ENCODE assay signal across 8 cellular contexts in the genomic region with DNA sequence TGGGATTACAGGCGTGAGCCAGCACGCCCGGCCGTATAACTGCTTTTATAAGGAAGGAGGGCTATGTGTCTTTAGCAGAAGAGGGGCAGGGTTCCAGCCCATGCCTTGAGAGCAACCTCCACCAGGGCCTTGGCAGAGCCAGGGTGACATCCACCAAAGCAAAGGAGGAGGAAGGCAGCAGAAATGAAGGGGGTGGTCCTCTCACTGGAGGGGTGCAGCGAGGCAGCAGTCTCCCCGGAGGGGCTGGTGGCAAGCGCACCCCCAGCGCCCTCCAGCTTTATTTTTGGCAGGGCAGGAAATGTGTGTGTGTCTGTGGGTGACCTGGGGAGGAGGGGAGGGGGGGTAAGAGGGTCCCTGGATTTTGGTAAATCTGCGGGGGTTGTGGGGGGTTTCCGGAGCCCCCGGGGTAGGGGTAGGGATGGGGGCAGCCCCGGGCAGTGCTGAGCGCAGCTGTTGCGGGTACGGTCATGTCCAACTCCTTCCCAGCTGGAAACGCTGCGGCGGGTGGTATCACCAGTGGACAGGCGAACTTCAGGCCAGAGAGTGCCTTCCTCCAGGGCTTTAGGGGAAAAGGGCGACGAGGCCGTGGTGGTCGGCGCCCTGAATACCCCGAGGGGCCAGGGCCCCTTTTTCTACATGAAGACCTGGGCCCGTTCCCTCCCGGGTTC. TPM values are rescaled to one million over a fixed set of nuclear protein-coding genes. Genes with fewer than 3 reads are reported as not detected.
A peak's percentile ranks its signal among the peaks of the same experiment; 100 is the strongest.
DNase-seq lines count a peak whose midpoint lies in the region; ATAC-seq and TF ChIP-seq lines count a peak whose summit lies in the region.
"Had no signal": no experiment of that assay in that cellular context is flagged by ENCODE, and none has a peak within 500 bp of the region (broad histone marks: within the 10 kb centered on the region; RNA-seq: fewer than 3 reads in every experiment).

No MANE protein-coding gene starts in this region.

- H3K36me3 Mint-ChIP-seq in activated CD8-positive, alpha-beta memory T cell treated with anti-CD3 and anti-CD28 coated beads, Interleukin-2, amount 10 ng/mL, durations not matched to agents 7 days and 5 days, result no peaks in the 10 kb centered on the region
- no peaks in the 10 kb centered on the region for H3K36me3 Mint-ChIP-seq in stimulated activated naive CD8-positive, alpha-beta T cell treated with anti-CD3 and anti-CD28 coated beads, Interleukin-15, Interleukin-2, amounts not matched to agents 100 ng/mL and 50 ng/mL, for 24 hours (ENCODE audit: low read depth)
- peaks cover 1% of the 10 kb centered on the region for H3K36me3 Mint-ChIP-seq in chondrocyte (ENCODE audit: low read depth)

- no peaks in the 10 kb centered on the region for H3K36me3 ChIP-seq in right atrium auricular region

- no peak for DNase-seq in activated CD8-positive, alpha-beta memory T cell treated with anti-CD3 and anti-CD28 coated beads, Interleukin-2, amount 10 ng/mL, durations not matched to agents 7 days and 5 days
- DNase-seq in right atrium auricular region (ENCODE audit: low spot score), result no peak
- no peak for DNase-seq in mesenteric fat pad (ENCODE audit: low spot score)
- DNase-seq in chondrocyte (ENCODE audit: low spot score), result no peak
- DNase-seq in dedifferentiated amniotic fluid mesenchymal stem cell (ENCODE audit: extremely low spot score), result no peak
- DNase-seq: amniotic stem cell had no signal

- peak overlapping the region; percentile 94 for H3K27ac Mint-ChIP-seq in activated CD8-positive, alpha-beta memory T cell treated with anti-CD3 and anti-CD28 coated beads, Interleukin-2, amount 10 ng/mL, durations not matched to agents 7 days and 5 days
- H3K27ac Mint-ChIP-seq in stimulated activated naive CD8-positive, alpha-beta T cell treated with anti-CD3 and anti-CD28 coated beads, Interleukin-15, Interleukin-2, amounts not matched to agents 100 ng/mL and 50 ng/mL, for 24 hours, result peak overlapping the region; percentile 85
- no peak overlapping the region for H3K27ac Mint-ChIP-seq in chondrocyte (ENCODE audit: unreplicated experiment)

- peaks cover 31% of the 10 kb centered on the region for H3K4me1 Mint-ChIP-seq in activated CD8-positive, alpha-beta memory T cell treated with anti-CD3 and anti-CD28 coated beads, Interleukin-2, amount 10 ng/mL, durations not matched to agents 7 days and 5 days
- peaks cover 34% of the 10 kb centered on the region for H3K4me1 Mint-ChIP-seq in stimulated activated naive CD8-positive, alpha-beta T cell treated with anti-CD3 and anti-CD28 coated beads, Interleukin-15, Interleukin-2, amounts not matched to agents 100 ng/mL and 50 ng/mL, for 24 hours (ENCODE audit: low read depth)
- no peaks in the 10 kb centered on the region for H3K4me1 Mint-ChIP-seq in chondrocyte (ENCODE audit: low read depth)

- no peaks in the 10 kb centered on the region for H3K27me3 ChIP-seq in right atrium auricular region

- peak; percentile 13 for ATAC-seq in HG02759 (IDR thresholded peaks at IDR 0.05; ENCODE audit: unreplicated experiment)
- peak; percentile 16 for ATAC-seq in activated CD8-positive, alpha-beta memory T cell treated with anti-CD3 and anti-CD28 coated beads, Interleukin-2, amount 10 ng/mL, durations not matched to agents 7 days and 5 days

- peak overlapping the region; percentile 14 to 65 for H3K27ac ChIP-seq in right atrium auricular region

- CTCF ChIA-PET in activated CD8-positive, alpha-beta memory T cell treated with anti-CD3 and anti-CD28 coated beads, Interleukin-2, amount 10 ng/mL, durations not matched to agents 7 days and 5 days (lab: Charles Lee), result interaction anchor here (0.9 to 2.3 kb wide), 9 partner anchors 19 to 644 kb away, joined by 3 to 13 read pairs (median 4); a partner anchor contains a TSS

- H3K9me3 Mint-ChIP-seq in activated CD8-positive, alpha-beta memory T cell treated with anti-CD3 and anti-CD28 coated beads, Interleukin-2, amount 10 ng/mL, durations not matched to agents 7 days and 5 days (ENCODE audit: low read depth), result peaks cover 3% of the 10 kb centered on the region
- H3K9me3 Mint-ChIP-seq in stimulated activated naive CD8-positive, alpha-beta T cell treated with anti-CD3 and anti-CD28 coated beads, Interleukin-15, Interleukin-2, amounts not matched to agents 100 ng/mL and 50 ng/mL, for 24 hours, result no peaks in the 10 kb centered on the region
- H3K9me3 Mint-ChIP-seq in chondrocyte (ENCODE audit: low read depth), result peaks cover 4% of the 10 kb centered on the region

- no peak for TF ChIP-seq CTCF in right atrium auricular region (IDR thresholded peaks at IDR 0.05)
- no peak for TF ChIP-seq CTCF in chondrocyte (IDR thresholded peaks at IDR 0.05)

- H3K4me1 ChIP-seq in right atrium auricular region, result peaks cover 0 to 15% of the 10 kb centered on the region in 2 donors

- H3K27me3 Mint-ChIP-seq in activated CD8-positive, alpha-beta memory T cell treated with anti-CD3 and anti-CD28 coated beads, Interleukin-2, amount 10 ng/mL, durations not matched to agents 7 days and 5 days, result peaks cover 14% of the 10 kb centered on the region
- no peaks in the 10 kb centered on the region for H3K27me3 Mint-ChIP-seq in stimulated activated naive CD8-positive, alpha-beta T cell treated with anti-CD3 and anti-CD28 coated beads, Interleukin-15, Interleukin-2, amounts not matched to agents 100 ng/mL and 50 ng/mL, for 24 hours
- H3K27me3 Mint-ChIP-seq in chondrocyte (ENCODE audit: low read depth), result peaks cover 19% of the 10 kb centered on the region

- H3K4me3 Mint-ChIP-seq in activated CD8-positive, alpha-beta memory T cell treated with anti-CD3 and anti-CD28 coated beads, Interleukin-2, amount 10 ng/mL, durations not matched to agents 7 days and 5 days, result peak overlapping the region; percentile 67
- H3K4me3 Mint-ChIP-seq in stimulated activated naive CD8-positive, alpha-beta T cell treated with anti-CD3 and anti-CD28 coated beads, Interleukin-15, Interleukin-2, amounts not matched to agents 100 ng/mL and 50 ng/mL, for 24 hours, result peak overlapping the region; percentile 70
- no peak overlapping the region for H3K4me3 Mint-ChIP-seq in chondrocyte (ENCODE audit: unreplicated experiment)

- H3K9me3 ChIP-seq in right atrium auricular region, result peaks cover 0 to 5% of the 10 kb centered on the region in 2 donors

- H3K4me3 ChIP-seq in right atrium auricular region, result no peak overlapping the region

RNA-seq across cellular contexts. Expression of a gene that starts 55.0 kb away (rescaled TPM):
- total RNA-seq in activated CD8-positive, alpha-beta memory T cell treated with anti-CD3 and anti-CD28 coated beads, Interleukin-2, amount 10 ng/mL, durations not matched to agents 7 days and 5 days, result 10 to 100 TPM in 1 of 2 experiments, 1 to 10 TPM in 1; 6.9 to 78.6 TPM
- 100 to 1,000 TPM; 232 to 555 TPM for total RNA-seq in right atrium auricular region
- total RNA-seq in mesenteric fat pad, result 1,900 TPM
- total RNA-seq in chondrocyte, result 116 to 175 TPM (median 152 TPM) in 3 replicates
